Comparison of ENCODE assay signal across 11 cellular contexts in the genomic region with DNA sequence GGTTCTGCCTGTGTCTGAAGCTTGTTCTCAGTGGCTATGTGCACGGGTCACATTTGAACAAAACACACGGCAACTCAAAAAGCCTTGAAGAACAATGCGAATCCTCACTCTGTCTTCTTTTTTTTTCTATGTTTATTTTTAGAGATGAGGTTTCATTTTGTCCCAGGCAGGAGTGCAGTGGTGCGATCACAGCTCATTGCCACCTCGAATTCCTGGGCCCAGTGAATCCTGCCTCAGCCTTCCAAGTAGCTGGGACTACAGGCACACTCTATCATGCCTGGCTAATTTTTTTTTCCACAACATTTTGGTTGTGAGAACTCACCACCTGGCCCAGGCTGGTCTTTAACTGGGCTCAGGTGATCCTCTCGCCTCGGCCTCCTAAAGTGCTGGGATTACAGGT. TPM values are rescaled to one million over a fixed set of nuclear protein-coding genes. Genes with fewer than 3 reads are reported as not detected.
"Had no signal": no experiment of that assay in that cellular context is flagged by ENCODE, and none has a peak within 500 bp of the region (broad histone marks: within the 10 kb centered on the region; RNA-seq: fewer than 3 reads in every experiment).

No MANE protein-coding gene starts in this region.

- H3K9ac ChIP-seq: GM23248 had no signal

- H3K27ac ChIP-seq: GM23248, HL-60 had no signal

- DNase-seq: GM23248, GOT3, H7, HFFc6, IMR-90 had no signal

- ATAC-seq: HCT116, HepG2, K562 had no signal

- H3K4me3 Mint-ChIP-seq: HFFc6 had no signal

- H3K4me1 ChIP-seq: HAP-1 had no signal

- H3K36me3 ChIP-seq: HAP-1 had no signal

- H3K9me3 ChIP-seq: HAP-1 had no signal

- FAIRE-seq: HepG2, K562 had no signal

- H3K9me3 Mint-ChIP-seq: HFFc6 had no signal

- H3K27ac Mint-ChIP-seq: HFFc6 had no signal

- H3K4me3 ChIP-seq: GM23248, HAP-1, K562 had no signal

RNA-seq across cellular contexts. Expression of a gene that starts 20.2 kb away (rescaled TPM):
- total RNA-seq: GM23248, HT1080, IMR-90, K562 had no signal
- polyA plus RNA-seq: GM23248, IMR-90, K562 had no signal
